1 cellular context compared by ENCODE assay signal in the genomic region with DNA sequence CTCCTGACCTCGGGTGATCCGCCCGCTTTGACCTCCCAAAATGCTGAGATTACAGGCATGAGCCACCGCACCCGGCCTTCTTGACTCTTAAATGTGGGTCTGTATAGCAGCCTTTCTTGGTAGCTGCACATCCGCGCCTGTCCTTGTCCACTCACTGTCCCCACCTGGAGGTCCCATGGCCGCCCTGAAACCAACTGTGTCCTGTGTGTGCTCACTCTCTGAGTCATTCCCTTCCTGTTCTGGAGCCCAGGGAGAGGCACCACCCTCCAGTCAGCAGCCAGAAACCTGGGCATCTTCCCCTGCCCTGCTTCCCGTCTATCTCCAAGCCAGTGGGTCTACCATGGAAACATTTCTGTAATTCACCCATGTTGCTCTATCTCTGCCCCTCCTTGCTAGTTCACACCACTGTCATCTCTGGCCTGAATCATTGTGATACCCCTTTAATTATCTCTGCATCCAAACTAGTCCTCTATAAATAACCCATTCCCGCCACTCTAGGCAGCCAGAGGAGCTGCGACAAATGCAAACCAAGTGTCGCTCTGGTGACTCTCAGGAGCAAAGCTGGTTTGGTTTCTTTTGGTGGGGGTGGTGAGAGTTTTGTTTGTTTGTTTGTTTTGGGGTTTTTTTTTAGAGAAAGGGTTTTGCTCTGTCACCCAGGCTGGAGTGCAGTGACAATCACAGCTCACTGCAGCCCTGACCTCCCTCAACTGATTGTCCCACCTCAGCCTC.
TF ChIP-seq lines count a peak whose summit lies in the region.

No MANE protein-coding gene starts in this region.

TF ChIP-seq in A549, 52 proteins besides CTCF, POLR2A, EP300 and RAD21 (continued from another document):
- TF ChIP-seq RFX5 (IDR thresholded peaks at IDR 0.05) = no peak
